In the genomic region with DNA sequence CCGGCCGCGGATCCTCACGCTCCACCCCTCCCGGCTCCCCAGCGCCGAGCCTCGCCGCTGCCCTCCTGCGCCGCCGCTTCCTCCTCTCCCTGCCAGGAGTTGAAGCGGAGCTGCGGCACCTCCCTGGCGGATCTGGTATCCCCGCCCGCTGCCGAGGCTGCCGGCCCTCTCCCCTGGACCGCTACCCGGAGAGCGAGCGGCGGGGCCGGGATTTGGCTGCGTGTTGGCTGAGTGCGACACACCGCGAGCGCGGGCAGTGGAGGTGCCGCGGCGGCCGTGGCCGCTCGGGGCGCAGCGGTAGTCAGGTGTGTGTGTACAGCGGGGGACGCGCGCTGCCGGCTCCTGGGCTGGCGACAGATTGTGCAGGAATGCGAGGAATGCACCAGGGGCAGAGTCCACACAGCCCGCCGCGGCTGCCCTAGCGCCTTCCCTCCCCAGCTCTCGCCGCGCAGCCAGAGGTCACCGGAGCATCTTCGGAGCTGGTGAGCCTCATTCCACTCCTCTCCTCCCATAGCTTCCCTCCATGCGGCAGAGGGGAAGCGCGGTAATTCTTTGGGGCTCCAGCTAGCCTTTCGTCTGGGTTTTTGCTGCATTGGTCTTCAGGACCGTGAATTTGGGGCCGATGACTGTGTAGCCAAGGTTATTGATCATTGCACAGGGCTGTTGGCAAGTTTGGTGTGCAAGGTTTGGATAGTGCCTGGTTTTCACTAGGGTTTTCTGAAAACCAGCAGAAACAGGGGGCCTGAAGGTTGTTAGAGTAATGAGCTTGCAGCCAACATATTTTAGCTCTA, we compare ENCODE assay signal across 1 cellular context.
TF ChIP-seq lines count a peak whose summit lies in the region.

No MANE protein-coding gene starts in this region.

TF ChIP-seq in HepG2, 621 proteins besides CTCF, POLR2A, EP300 and RAD21 (continued from another document and continues in another):
- peak; percentile 99 for TF ChIP-seq ZGPAT (CRISPR knock-in tag; IDR thresholded peaks at IDR 0.05)
- no peak; the same call in 1 of the 2 replicates for TF ChIP-seq TERF1 (CRISPR knock-in tag; IDR thresholded peaks at IDR 0.05)
- TF ChIP-seq TRIM24 (CRISPR knock-in tag; IDR thresholded peaks at IDR 0.05): peak; percentile 73; the same call in 1 of the 2 replicates
- peak; percentile 90; the same call in 1 of the 2 replicates for TF ChIP-seq ZNF30 (CRISPR knock-in tag; IDR thresholded peaks at IDR 0.05)
- peak; percentile 84 for TF ChIP-seq ZFP37 (CRISPR knock-in tag; IDR thresholded peaks at IDR 0.05; ENCODE audit: borderline replicate concordance)
- peak; percentile 99 to 100 for TF ChIP-seq HMGXB4 (CRISPR knock-in tag; IDR thresholded peaks at IDR 0.05; ENCODE audit: borderline replicate concordance in 1 of 2, low read depth in 1 of 2)
- TF ChIP-seq, protein P1, sequence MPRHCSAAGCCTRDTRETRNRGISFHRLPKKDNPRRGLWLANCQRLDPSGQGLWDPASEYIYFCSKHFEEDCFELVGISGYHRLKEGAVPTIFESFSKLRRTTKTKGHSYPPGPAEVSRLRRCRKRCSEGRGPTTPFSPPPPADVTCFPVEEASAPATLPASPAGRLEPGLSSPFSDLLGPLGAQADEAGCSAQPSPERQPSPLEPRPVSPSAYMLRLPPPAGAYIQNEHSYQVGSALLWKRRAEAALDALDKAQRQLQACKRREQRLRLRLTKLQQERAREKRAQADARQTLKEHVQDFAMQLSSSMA (CRISPR knock-in tag; IDR thresholded peaks at IDR 0.05): peak; percentile 79; the same call in 1 of the 2 replicates
- TF ChIP-seq ZNF343 (CRISPR knock-in tag; IDR thresholded peaks at IDR 0.05): peak; percentile 99
- peak; percentile 59 for TF ChIP-seq FOSL1 (CRISPR knock-in tag; IDR thresholded peaks at IDR 0.05; ENCODE audit: borderline replicate concordance)
- peak; percentile 68; the same call in 1 of the 2 replicates for TF ChIP-seq SRY (CRISPR knock-in tag; IDR thresholded peaks at IDR 0.05)
- TF ChIP-seq SOX13 (IDR thresholded peaks at IDR 0.05): peak; percentile 67
- TF ChIP-seq SOX13 (CRISPR knock-in tag; conservative IDR thresholded peaks at IDR 0.05 in 1 of 2, IDR thresholded peaks at IDR 0.05 in 1 of 2): peak in 1 of 2 experiments; percentile 90; a peak in 2 of 4 replicates
- TF ChIP-seq TGIF2 (CRISPR knock-in tag; IDR thresholded peaks at IDR 0.05): peak; percentile 59
- peak; percentile 70 for TF ChIP-seq MTF1 (CRISPR knock-in tag; IDR thresholded peaks at IDR 0.05)
- TF ChIP-seq ZNF337 (CRISPR knock-in tag; IDR thresholded peaks at IDR 0.05; ENCODE audit: borderline replicate concordance, low read depth): peak; percentile 96
- TF ChIP-seq, protein P2, sequence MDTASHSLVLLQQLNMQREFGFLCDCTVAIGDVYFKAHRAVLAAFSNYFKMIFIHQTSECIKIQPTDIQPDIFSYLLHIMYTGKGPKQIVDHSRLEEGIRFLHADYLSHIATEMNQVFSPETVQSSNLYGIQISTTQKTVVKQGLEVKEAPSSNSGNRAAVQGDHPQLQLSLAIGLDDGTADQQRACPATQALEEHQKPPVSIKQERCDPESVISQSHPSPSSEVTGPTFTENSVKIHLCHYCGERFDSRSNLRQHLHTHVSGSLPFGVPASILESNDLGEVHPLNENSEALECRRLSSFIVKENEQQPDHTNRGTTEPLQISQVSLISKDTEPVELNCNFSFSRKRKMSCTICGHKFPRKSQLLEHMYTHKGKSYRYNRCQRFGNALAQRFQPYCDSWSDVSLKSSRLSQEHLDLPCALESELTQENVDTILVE (CRISPR knock-in tag; IDR thresholded peaks at IDR 0.05): peak; percentile 82
- peak; percentile 87; the same call in 1 of the 2 replicates for TF ChIP-seq DZIP1 (CRISPR knock-in tag; IDR thresholded peaks at IDR 0.05)
- TF ChIP-seq POLR2AphosphoS5 (IDR thresholded peaks at IDR 0.05; ENCODE audit: low read depth, low read length): peak; percentile 90
- TF ChIP-seq PCBP2 (optimal IDR thresholded peaks at IDR 0.05; ENCODE audit: low read depth, low read length, poor library complexity, severe bottlenecking): no peak
- TF ChIP-seq FOXK1 (CRISPR knock-in tag; IDR thresholded peaks at IDR 0.05; ENCODE audit: borderline replicate concordance, low read depth): peak; percentile 92
- TF ChIP-seq ZMYM2 (CRISPR knock-in tag; IDR thresholded peaks at IDR 0.05): 0 out of 2 replicates have a peak, but pooled peaks have one; percentile 83
- 0 out of 2 replicates have a peak, but pooled peaks have one; percentile 95 for TF ChIP-seq ZNF670 (CRISPR knock-in tag; IDR thresholded peaks at IDR 0.05; ENCODE audit: borderline replicate concordance)
- TF ChIP-seq ARID2 (CRISPR knock-in tag; IDR thresholded peaks at IDR 0.05; ENCODE audit: borderline replicate concordance): peak; percentile 95
- TF ChIP-seq, protein P3, sequence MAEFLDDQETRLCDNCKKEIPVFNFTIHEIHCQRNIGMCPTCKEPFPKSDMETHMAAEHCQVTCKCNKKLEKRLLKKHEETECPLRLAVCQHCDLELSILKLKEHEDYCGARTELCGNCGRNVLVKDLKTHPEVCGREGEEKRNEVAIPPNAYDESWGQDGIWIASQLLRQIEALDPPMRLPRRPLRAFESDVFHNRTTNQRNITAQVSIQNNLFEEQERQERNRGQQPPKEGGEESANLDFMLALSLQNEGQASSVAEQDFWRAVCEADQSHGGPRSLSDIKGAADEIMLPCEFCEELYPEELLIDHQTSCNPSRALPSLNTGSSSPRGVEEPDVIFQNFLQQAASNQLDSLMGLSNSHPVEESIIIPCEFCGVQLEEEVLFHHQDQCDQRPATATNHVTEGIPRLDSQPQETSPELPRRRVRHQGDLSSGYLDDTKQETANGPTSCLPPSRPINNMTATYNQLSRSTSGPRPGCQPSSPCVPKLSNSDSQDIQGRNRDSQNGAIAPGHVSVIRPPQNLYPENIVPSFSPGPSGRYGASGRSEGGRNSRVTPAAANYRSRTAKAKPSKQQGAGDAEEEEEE (CRISPR knock-in tag; IDR thresholded peaks at IDR 0.05; ENCODE audit: borderline replicate concordance): no peak; the same call in 1 of the 2 replicates
- no peak for TF ChIP-seq HDAC6 (IDR thresholded peaks at IDR 0.05; ENCODE audit: low read depth, low read length)
- TF ChIP-seq HMG20A (CRISPR knock-in tag; IDR thresholded peaks at IDR 0.05; ENCODE audit: borderline replicate concordance): peak; percentile 95
- peak; percentile 98 for TF ChIP-seq ZBTB43 (CRISPR knock-in tag; conservative IDR thresholded peaks at IDR 0.05)
- TF ChIP-seq JUN (CRISPR knock-in tag; IDR thresholded peaks at IDR 0.05): peak; percentile 90
- TF ChIP-seq, protein P4, sequence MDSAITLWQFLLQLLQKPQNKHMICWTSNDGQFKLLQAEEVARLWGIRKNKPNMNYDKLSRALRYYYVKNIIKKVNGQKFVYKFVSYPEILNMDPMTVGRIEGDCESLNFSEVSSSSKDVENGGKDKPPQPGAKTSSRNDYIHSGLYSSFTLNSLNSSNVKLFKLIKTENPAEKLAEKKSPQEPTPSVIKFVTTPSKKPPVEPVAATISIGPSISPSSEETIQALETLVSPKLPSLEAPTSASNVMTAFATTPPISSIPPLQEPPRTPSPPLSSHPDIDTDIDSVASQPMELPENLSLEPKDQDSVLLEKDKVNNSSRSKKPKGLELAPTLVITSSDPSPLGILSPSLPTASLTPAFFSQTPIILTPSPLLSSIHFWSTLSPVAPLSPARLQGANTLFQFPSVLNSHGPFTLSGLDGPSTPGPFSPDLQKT (CRISPR knock-in tag; IDR thresholded peaks at IDR 0.05; ENCODE audit: borderline replicate concordance): no peak
- TF ChIP-seq NR2F2 (IDR thresholded peaks at IDR 0.05; ENCODE audit: borderline replicate concordance, low read depth): peak; percentile 62; the same call in 1 of the 2 replicates
- TF ChIP-seq ZNF34 (CRISPR knock-in tag; IDR thresholded peaks at IDR 0.05; ENCODE audit: borderline replicate concordance): peak; percentile 100
- TF ChIP-seq GATAD1 (CRISPR knock-in tag; IDR thresholded peaks at IDR 0.05): peak; percentile 81
- peak; percentile 84 for TF ChIP-seq ZNF225 (CRISPR knock-in tag; IDR thresholded peaks at IDR 0.05)
- TF ChIP-seq, protein P5, sequence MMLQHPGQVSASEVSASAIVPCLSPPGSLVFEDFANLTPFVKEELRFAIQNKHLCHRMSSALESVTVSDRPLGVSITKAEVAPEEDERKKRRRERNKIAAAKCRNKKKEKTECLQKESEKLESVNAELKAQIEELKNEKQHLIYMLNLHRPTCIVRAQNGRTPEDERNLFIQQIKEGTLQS (CRISPR knock-in tag; IDR thresholded peaks at IDR 0.05): peak; percentile 66
- TF ChIP-seq FOXO1 (CRISPR knock-in tag; IDR thresholded peaks at IDR 0.05): peak; percentile 97
- TF ChIP-seq NFIB (CRISPR knock-in tag; IDR thresholded peaks at IDR 0.05; ENCODE audit: borderline replicate concordance): peak; percentile 95; the same call in 1 of the 2 replicates
- TF ChIP-seq RFX3 (CRISPR knock-in tag; IDR thresholded peaks at IDR 0.05): 0 out of 2 replicates have a peak, but pooled peaks have one; percentile 23
- TF ChIP-seq ZNF530 (CRISPR knock-in tag; IDR thresholded peaks at IDR 0.05; ENCODE audit: low read depth): no peak
- TF ChIP-seq HHEX (CRISPR knock-in tag; IDR thresholded peaks at IDR 0.05): no peak
- peak; percentile 94 for TF ChIP-seq ASH2L (IDR thresholded peaks at IDR 0.05; ENCODE audit: insufficient read length, low read depth, low read length)
- TF ChIP-seq ZFP62 (CRISPR knock-in tag; IDR thresholded peaks at IDR 0.05): peak; percentile 77; the same call in 1 of the 2 replicates
- TF ChIP-seq AKAP8 (CRISPR knock-in tag; IDR thresholded peaks at IDR 0.05): peak; percentile 97
- peak; percentile 89; the same call in 1 of the 2 replicates for TF ChIP-seq ZBTB7A (CRISPR knock-in tag; IDR thresholded peaks at IDR 0.05)
- TF ChIP-seq ZNF446 (CRISPR knock-in tag; IDR thresholded peaks at IDR 0.05): peak; percentile 85; the same call in 1 of the 2 replicates
- TF ChIP-seq SOX6 (IDR thresholded peaks at IDR 0.05): no peak
- peak; percentile 96 for TF ChIP-seq SOX6 (CRISPR knock-in tag; IDR thresholded peaks at IDR 0.05)
